17 cellular contexts compared by ENCODE assay signal in the genomic region with DNA sequence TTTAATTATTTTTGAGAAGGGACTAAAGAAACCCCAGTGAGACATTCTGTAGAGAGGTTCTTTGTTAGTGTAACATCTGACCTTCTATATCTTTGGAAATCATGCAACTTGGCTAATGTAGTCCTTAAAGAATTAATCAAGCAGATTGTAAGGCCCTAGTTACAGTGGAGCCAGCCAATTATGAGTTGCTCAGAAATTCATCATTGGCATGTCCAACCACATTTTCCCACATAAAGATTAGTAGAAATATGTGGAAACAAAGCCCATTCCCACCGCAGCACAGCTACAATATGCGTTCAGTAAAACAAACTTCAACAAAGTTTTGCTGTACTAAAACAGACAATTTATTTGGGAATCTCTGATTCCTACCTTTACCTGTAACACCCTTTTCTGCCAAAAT. TPM values are rescaled to one million over a fixed set of nuclear protein-coding genes. Genes with fewer than 3 reads are reported as not detected.
DNase-seq lines count a peak whose midpoint lies in the region; ATAC-seq and TF ChIP-seq lines count a peak whose summit lies in the region.
"Had no signal": no experiment of that assay in that cellular context is flagged by ENCODE, and none has a peak within 500 bp of the region (broad histone marks: within the 10 kb centered on the region; RNA-seq: fewer than 3 reads in every experiment).

No MANE protein-coding gene starts in this region.

- intact Hi-C loops in lower leg skin (cut with DNase I; ENCODE audit: low total_unique reads), result no loop called here

- H3K36me3 Mint-ChIP-seq in activated naive CD4-positive, alpha-beta T cell treated with anti-CD3 and anti-CD28 coated beads, Interleukin-2, amount 10 ng/mL, durations not matched to agents 7 days and 5 days, result peaks cover 8% of the 10 kb centered on the region

- H3K9me3 Mint-ChIP-seq in activated naive CD4-positive, alpha-beta T cell treated with anti-CD3 and anti-CD28 coated beads, Interleukin-2, amount 10 ng/mL, durations not matched to agents 7 days and 5 days, result no peaks in the 10 kb centered on the region
- H3K9me3 Mint-ChIP-seq: CD8-positive, alpha-beta memory T cell; GM23338 had no signal

- H3K4me1 Mint-ChIP-seq in activated naive CD4-positive, alpha-beta T cell treated with anti-CD3 and anti-CD28 coated beads, Interleukin-2, amount 10 ng/mL, durations not matched to agents 7 days and 5 days, result no peaks in the 10 kb centered on the region
- H3K4me1 Mint-ChIP-seq: CD8-positive, alpha-beta memory T cell; GM23338 had no signal

- H3K27ac Mint-ChIP-seq in activated naive CD4-positive, alpha-beta T cell treated with anti-CD3 and anti-CD28 coated beads, Interleukin-2, amount 10 ng/mL, durations not matched to agents 7 days and 5 days, result no peak overlapping the region
- H3K27ac Mint-ChIP-seq: CD8-positive, alpha-beta memory T cell; GM23338 had no signal

- peak; percentile 67 for DNase-seq in GM04503 (ENCODE audit: low read depth)
- peak; percentile 92 for DNase-seq in amniotic epithelial cell (ENCODE audit: low read depth)
- DNase-seq in fibroblast of mammary gland (ENCODE audit: low read depth), result peak; percentile 57
- DNase-seq in omental fat pad (ENCODE audit: low spot score), result no peak
- DNase-seq in activated naive CD4-positive, alpha-beta T cell treated with anti-CD3 and anti-CD28 coated beads, Interleukin-2, amount 10 ng/mL, durations not matched to agents 7 days and 5 days, result no peak
- no peak for DNase-seq in globus pallidus (ENCODE audit: low spot score)
- no peak for DNase-seq in lower leg skin (ENCODE audit: low spot score in 2 of 2)
- no peak for DNase-seq in CD1c-positive myeloid dendritic cell (ENCODE audit: extremely low spot score)
- DNase-seq: BE2C; CD8-positive, alpha-beta memory T cell; KBM-7; NCI-H1048; NCI-H2227 treated with DMSO at 0.1 percent for 48 hours; NCI-H526; RPMI8226 had no signal

- WGBS in lower leg skin, 2 donors, result 74 to 82% methylated on average over 2 of the region's 2 CpGs

- CTCF ChIA-PET in activated naive CD4-positive, alpha-beta T cell treated with anti-CD3 and anti-CD28 coated beads, Interleukin-2, amount 10 ng/mL, durations not matched to agents 7 days and 5 days (lab: Charles Lee), result no interaction called here

- peak; percentile 57 for ATAC-seq in omental fat pad (ENCODE audit: low FRiP score)
- ATAC-seq: GM12878, GM23338 had no signal

- H3K27me3 Mint-ChIP-seq in activated naive CD4-positive, alpha-beta T cell treated with anti-CD3 and anti-CD28 coated beads, Interleukin-2, amount 10 ng/mL, durations not matched to agents 7 days and 5 days, result no peaks in the 10 kb centered on the region
- H3K27me3 Mint-ChIP-seq: CD8-positive, alpha-beta memory T cell had no signal

- H3K4me3 Mint-ChIP-seq in activated naive CD4-positive, alpha-beta T cell treated with anti-CD3 and anti-CD28 coated beads, Interleukin-2, amount 10 ng/mL, durations not matched to agents 7 days and 5 days, result no peak overlapping the region
- H3K4me3 Mint-ChIP-seq: CD8-positive, alpha-beta memory T cell; GM23338 had no signal

- no peak for TF ChIP-seq POLR2A in lower leg skin (IDR thresholded peaks at IDR 0.05)

- TF ChIP-seq CTCF in fibroblast of mammary gland (conservative IDR thresholded peaks at IDR 0.05; ENCODE audit: control insufficient read depth, insufficient read depth, low read depth, low read length) (no peak), omental fat pad (IDR thresholded peaks at IDR 0.05) (no peak), lower leg skin (IDR thresholded peaks at IDR 0.05) (no peak)

- no peak overlapping the region for H3K4me3 ChIP-seq in fibroblast of mammary gland (ENCODE audit: control insufficient read depth, low read depth, low read length)
- no peak overlapping the region for H3K4me3 ChIP-seq in lower leg skin (ENCODE audit: low read depth, poor library complexity, severe bottlenecking)
- H3K4me3 ChIP-seq: GM12878, GM23338 had no signal

RNA-seq across cellular contexts. Expression of a gene that starts 27.8 kb away (rescaled TPM):
- total RNA-seq in omental fat pad, result 10 to 100 TPM in 3 of 4 donors, 1 to 10 TPM in 1; 5.0 to 14.3 (median 11.9) TPM
- 10 to 100 TPM; 20.2 to 37.7 (median 23.4) TPM for total RNA-seq in lower leg skin

Comparison
In these comparisons a context has a peak if more than half of its experiments do, and no peak if none do; other contexts are left out.
1. DNase-seq: peak in GM04503 (single experiment), amniotic epithelial cell (single experiment) and fibroblast of mammary gland (single experiment); none in omental fat pad (single experiment), activated naive CD4-positive, alpha-beta T cell treated with anti-CD3 and anti-CD28 coated beads, Interleukin-2, amount 10 ng/mL, durations not matched to agents 7 days and 5 days (single experiment), globus pallidus (single experiment), lower leg skin (0 of 2) and CD1c-positive myeloid dendritic cell (single experiment).